In genomic region chr9:83196946-83197345, GRCh38 we compare ENCODE assay signal across 17 cellular contexts.
DNase-seq lines count a peak whose midpoint lies in the region; ATAC-seq, FAIRE-seq and TF ChIP-seq lines count a peak whose summit lies in the region.
"Had no signal": no experiment of that assay in that cellular context is flagged by ENCODE, and none has a peak within 500 bp of the region (broad histone marks: within the 10 kb centered on the region; RNA-seq: fewer than 3 reads in every experiment).

No MANE protein-coding gene starts in this region.

- FAIRE-seq in bronchial epithelial cell (lab: Jason Lieb, UNC), result no peak
- FAIRE-seq: GM12878 had no signal

- H3K9ac ChIP-seq in neural progenitor cell, result no peak overlapping the region
- H3K9ac ChIP-seq: KMS-11 had no signal

- no peaks in the 10 kb centered on the region for H4K20me1 ChIP-seq in neural progenitor cell (ENCODE audit: low read depth)

- H3K4me2 ChIP-seq in neural progenitor cell, result no peak overlapping the region
- H3K4me2 ChIP-seq: KMS-11 had no signal

- H3K36me3 ChIP-seq in bronchial epithelial cell (ENCODE audit: control insufficient read depth, insufficient read depth, low read length) (no peaks in the 10 kb centered on the region), neural progenitor cell (no peaks in the 10 kb centered on the region)
- H3K36me3 ChIP-seq: Peyer's patch, SJSA1 had no signal

- peaks cover 36% of the 10 kb centered on the region for H3K4me1 Mint-ChIP-seq in neural progenitor cell

- no peaks in the 10 kb centered on the region for H3K9me3 Mint-ChIP-seq in neural progenitor cell
- H3K9me3 Mint-ChIP-seq: HFFc6 had no signal

- no peak overlapping the region for H2AFZ ChIP-seq in neural progenitor cell (replicated peaks)

- H3K27me3 ChIP-seq in bronchial epithelial cell (ENCODE audit: control insufficient read depth, insufficient read depth, low read length) (peaks cover 3% of the 10 kb centered on the region), neural progenitor cell (no peaks in the 10 kb centered on the region)
- H3K27me3 ChIP-seq: Peyer's patch, SJSA1 had no signal

- no peaks in the 10 kb centered on the region for H3K9me3 ChIP-seq in neural progenitor cell (ENCODE audit: low read depth)
- H3K9me3 ChIP-seq: Peyer's patch, SJSA1 had no signal

- TF ChIP-seq CTCF in bronchial epithelial cell (IDR thresholded peaks at IDR 0.05; ENCODE audit: insufficient read depth, low read length, severe bottlenecking), result no peak
- no peak for TF ChIP-seq CTCF in neural progenitor cell (IDR thresholded peaks at IDR 0.05)
- TF ChIP-seq CTCF in GM13976 (IDR thresholded peaks at IDR 0.05; ENCODE audit: borderline replicate concordance, control extremely low read depth, extremely low read depth, insufficient read depth, missing control alignments), result no peak

- in situ Hi-C loops in GM13976 (cut with MboI; ENCODE audit: low sequenced_read_pairs, unreplicated experiment), result no loop called here

- no peak overlapping the region for H3K27ac Mint-ChIP-seq in neural progenitor cell
- H3K27ac Mint-ChIP-seq: HFFc6 had no signal

- no peaks in the 10 kb centered on the region for H3K36me3 Mint-ChIP-seq in neural progenitor cell

- H3K4me3 Mint-ChIP-seq in neural progenitor cell, result peak overlapping the region; percentile 52
- H3K4me3 Mint-ChIP-seq: HFFc6 had no signal

- H3K79me2 ChIP-seq in neural progenitor cell (ENCODE audit: low read depth), result no peaks in the 10 kb centered on the region

- peaks cover 18% of the 10 kb centered on the region for H3K4me1 ChIP-seq in neural progenitor cell
- H3K4me1 ChIP-seq: Peyer's patch, SJSA1 had no signal

- peaks cover 2% of the 10 kb centered on the region for H3K27me3 Mint-ChIP-seq in neural progenitor cell (ENCODE audit: insufficient read depth, low read depth)

- H3K27ac ChIP-seq in neural progenitor cell, result no peak overlapping the region
- H3K27ac ChIP-seq: KMS-11, Peyer's patch, SJSA1 had no signal

- H3K4me3 ChIP-seq in bronchial epithelial cell (ENCODE audit: low read depth, low read length) (no peak overlapping the region), neural progenitor cell (no peak overlapping the region)
- H3K4me3 ChIP-seq: GM12878, Peyer's patch, SJSA1 had no signal

- DNase-seq in Daoy (ENCODE audit: low read depth) (peak; percentile 11), NCI-H226 (peak; percentile 25), bronchial epithelial cell (ENCODE audit: low read depth) (peak; percentile 16), neural progenitor cell (ENCODE audit: low spot score) (no peak), GM13976 (ENCODE audit: low spot score) (no peak)
- DNase-seq: AML-193, H7, HFFc6, NCI-H1048, NCI-H1436 treated with DMSO at 0.1 percent for 48 hours, NCI-H2029, Peyer's patch had no signal

- ATAC-seq in GM18858 (IDR thresholded peaks at IDR 0.05; ENCODE audit: unreplicated experiment) (no peak), GM18519 (IDR thresholded peaks at IDR 0.05; ENCODE audit: low FRiP score, unreplicated experiment) (no peak)
- ATAC-seq: GM12878 had no signal

- H3F3A ChIP-seq in neural progenitor cell (ENCODE audit: low read depth), result peaks cover 12% of the 10 kb centered on the region

Comparison
In these comparisons a context has a peak if more than half of its experiments do, and no peak if none do; other contexts are left out.
1. DNase-seq: peak in Daoy (single experiment), NCI-H226 (single experiment) and bronchial epithelial cell (single experiment); none in neural progenitor cell (single experiment) and GM13976 (single experiment).